18 cellular contexts compared by ENCODE assay signal in genomic region chr3:129703913-129704312, GRCh38.
"Had no signal": no experiment of that assay in that cellular context is flagged by ENCODE, and none has a peak within 500 bp of the region (broad histone marks: within the 10 kb centered on the region; RNA-seq: fewer than 3 reads in every experiment).

No MANE protein-coding gene starts in this region.

- H3K9ac ChIP-seq: parathyroid adenoma had no signal

- H3K4me1 Mint-ChIP-seq: immature natural killer cell had no signal

- H3K27ac Mint-ChIP-seq: activated CD8-positive, alpha-beta memory T cell treated with anti-CD3 and anti-CD28 coated beads, Interleukin-2, amount 10 ng/mL, durations not matched to agents 7 days and 5 days; activated naive CD8-positive, alpha-beta T cell treated with anti-CD3 and anti-CD28 coated beads for 36 hours; stimulated activated effector memory CD8-positive, alpha-beta T cell treated with anti-CD3 and anti-CD28 coated beads, Interleukin-12 subunit alpha, Interleukin-12 subunit beta, amount 100 ng/mL, for 72 hours had no signal

- H3K4me3 Mint-ChIP-seq: activated CD8-positive, alpha-beta memory T cell treated with anti-CD3 and anti-CD28 coated beads, Interleukin-2, amount 10 ng/mL, durations not matched to agents 7 days and 5 days; activated naive CD8-positive, alpha-beta T cell treated with anti-CD3 and anti-CD28 coated beads for 36 hours; activated T-cell treated with anti-CD3 and anti-CD28 coated beads, Interleukin-2, amount 50 U/mL, for 4 hours; immature natural killer cell; stimulated activated effector memory CD8-positive, alpha-beta T cell treated with anti-CD3 and anti-CD28 coated beads, Interleukin-12 subunit alpha, Interleukin-12 subunit beta, amount 100 ng/mL, for 72 hours had no signal

- DNase-seq: activated CD4-positive, alpha-beta T cell treated with anti-CD3 and anti-CD28 coated beads, Interleukin-2, amount 50 U/mL, for 48 hours; activated CD4-positive, CD25-positive, alpha-beta regulatory T cell treated with anti-CD3 and anti-CD28 coated beads, Interleukin-2, amount 50 U/mL, for 72 hours; activated CD8-positive, alpha-beta memory T cell treated with anti-CD3 and anti-CD28 coated beads, Interleukin-2, amount 10 ng/mL, durations not matched to agents 7 days and 5 days; activated gamma-delta T cell treated with Interleukin-2 at 50 U/mL for 16 hours; activated naive CD8-positive, alpha-beta T cell treated with anti-CD3 and anti-CD28 coated beads for 36 hours; activated T-cell treated with anti-CD3 and anti-CD28 coated beads, Interleukin-2, amount 50 U/mL, for 4 hours; colonic mucosa; effector CD8-positive, alpha-beta T cell; immature natural killer cell; midbrain; tibial artery had no signal

- H3K4me1 ChIP-seq: ascending aorta, colonic mucosa, parathyroid adenoma, vagina had no signal

- H3K9me3 ChIP-seq: ascending aorta, colonic mucosa, tibial artery, vagina had no signal

- H3K36me3 Mint-ChIP-seq: activated CD8-positive, alpha-beta memory T cell treated with anti-CD3 and anti-CD28 coated beads, Interleukin-2, amount 10 ng/mL, durations not matched to agents 7 days and 5 days; immature natural killer cell; stimulated activated effector memory CD8-positive, alpha-beta T cell treated with anti-CD3 and anti-CD28 coated beads, Interleukin-12 subunit alpha, Interleukin-12 subunit beta, amount 100 ng/mL, for 72 hours had no signal

- H3K36me3 ChIP-seq: ascending aorta, cardiac muscle cell, colonic mucosa, tibial artery, vagina had no signal

- ATAC-seq: activated CD8-positive, alpha-beta memory T cell treated with anti-CD3 and anti-CD28 coated beads, Interleukin-2, amount 10 ng/mL, durations not matched to agents 7 days and 5 days; activated T-cell treated with anti-CD3 and anti-CD28 coated beads, Interleukin-2, amount 50 U/mL, for 4 hours; stimulated activated effector memory CD8-positive, alpha-beta T cell treated with anti-CD3 and anti-CD28 coated beads, Interleukin-12 subunit alpha, Interleukin-12 subunit beta, amount 100 ng/mL, for 72 hours had no signal

- H3K27ac ChIP-seq: ascending aorta, cardiac muscle cell, colonic mucosa, parathyroid adenoma, tibial artery, vagina had no signal

- H3K27me3 ChIP-seq: ascending aorta, cardiac muscle cell, colonic mucosa, tibial artery, vagina had no signal

- H3K4me3 ChIP-seq: ascending aorta, cardiac muscle cell, colonic mucosa, lung, skin epidermis, tibial artery, vagina had no signal

- H3K27me3 Mint-ChIP-seq: activated CD8-positive, alpha-beta memory T cell treated with anti-CD3 and anti-CD28 coated beads, Interleukin-2, amount 10 ng/mL, durations not matched to agents 7 days and 5 days; activated naive CD8-positive, alpha-beta T cell treated with anti-CD3 and anti-CD28 coated beads for 36 hours had no signal

- H2AFZ ChIP-seq: parathyroid adenoma had no signal
